8 cellular contexts compared by ENCODE assay signal in the genomic region with DNA sequence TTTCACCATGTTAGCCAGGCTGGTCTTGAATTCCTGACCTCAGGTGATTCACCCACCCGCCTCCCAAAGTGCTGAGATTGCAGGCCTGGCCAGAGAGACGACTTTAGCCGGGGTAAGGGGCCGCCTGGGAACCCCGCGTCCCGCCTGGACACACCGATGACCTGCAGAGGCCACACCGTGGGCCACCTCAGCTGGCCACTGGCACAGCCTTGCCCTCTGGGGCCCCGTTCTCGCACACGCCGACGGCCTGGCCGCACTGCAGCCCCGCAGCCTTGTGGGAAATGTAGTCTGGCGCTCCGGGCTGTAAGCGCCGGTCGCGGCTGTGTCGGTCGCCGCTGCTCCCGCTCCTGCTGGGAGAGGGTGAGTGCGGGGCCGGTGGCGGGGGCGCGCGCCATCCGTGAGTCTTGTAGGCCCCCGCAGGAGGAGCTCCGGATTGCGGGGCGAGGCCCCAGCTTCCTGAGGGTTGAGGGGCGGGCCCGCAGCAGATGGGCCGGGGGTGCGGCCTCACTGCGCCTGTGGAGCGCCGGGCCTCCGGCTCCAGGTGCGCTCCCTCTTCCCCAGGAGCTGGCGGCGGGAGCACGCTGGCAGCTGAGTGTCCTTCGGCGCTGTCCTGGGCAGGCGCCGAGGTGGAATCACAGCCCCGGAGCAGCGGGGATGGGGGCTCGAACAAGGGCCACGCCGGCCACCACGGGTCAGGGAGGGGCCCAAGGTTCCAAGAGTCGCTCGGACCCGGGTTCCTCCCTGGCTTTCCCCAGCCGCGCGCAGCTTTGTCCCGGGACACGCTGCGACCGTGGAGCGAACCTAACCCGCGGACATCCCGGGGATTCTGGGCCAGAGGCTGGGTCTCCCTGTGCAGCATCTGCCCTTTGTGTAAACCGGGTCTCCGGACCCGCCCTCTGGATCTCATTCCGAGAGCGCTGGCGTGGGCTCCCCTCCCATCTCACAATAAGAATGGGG. TPM values are rescaled to one million over a fixed set of nuclear protein-coding genes. Genes with fewer than 3 reads are reported as not detected.
DNase-seq lines count a peak whose midpoint lies in the region; ATAC-seq and TF ChIP-seq lines count a peak whose summit lies in the region.

A gene (plus strand): TSS at position 299 of the 957 bp plus-strand sequence. CDS start 35,401 bp downstream, outside the sequence.

- peak within 1 kb of the TSS; percentile 97 for H3K4me2 ChIP-seq in mesenchymal stem cell (ENCODE audit: low read length, poor library complexity, severe bottlenecking)

- H3K23ac ChIP-seq in mesenchymal stem cell (ENCODE audit: low read length in 2 of 2) = peak within 1 kb of the TSS in 1 of 2 experiments; percentile 14

- H3K27me3 Mint-ChIP-seq in activated CD8-positive, alpha-beta T cell treated with anti-CD3 and anti-CD28 coated beads, Interleukin-2, amount 10 ng/mL, durations not matched to agents 7 days and 5 days (ENCODE audit: low read depth) = no peaks in the 10 kb centered on the region
- H3K27me3 Mint-ChIP-seq in endothelial cell (ENCODE audit: unreplicated experiment) = no peaks in the 10 kb centered on the region
- no peaks in the 10 kb centered on the region for H3K27me3 Mint-ChIP-seq in stimulated activated naive B cell treated with anti-CD40 and anti-IgM and Interleukin-4, amounts not matched to agents 10 μg/mL and 1 μg/mL and 100 μg/mL, for 72 hours

- CTCF ChIA-PET in activated CD8-positive, alpha-beta T cell treated with anti-CD3 and anti-CD28 coated beads, Interleukin-2, amount 10 ng/mL, durations not matched to agents 7 days and 5 days (lab: Charles Lee) = no interaction called here

- H2BK120ac ChIP-seq in mesenchymal stem cell (ENCODE audit: low read depth, low read length) = peak within 1 kb of the TSS; percentile 58

- H3K36me3 Mint-ChIP-seq in activated CD8-positive, alpha-beta T cell treated with anti-CD3 and anti-CD28 coated beads, Interleukin-2, amount 10 ng/mL, durations not matched to agents 7 days and 5 days (ENCODE audit: low read depth) = peaks cover 29% of the 10 kb centered on the region
- peaks cover 19% of the 10 kb centered on the region for H3K36me3 Mint-ChIP-seq in endothelial cell (ENCODE audit: low read depth, unreplicated experiment)
- H3K36me3 Mint-ChIP-seq in stimulated activated naive B cell treated with anti-CD40 and anti-IgM and Interleukin-4, amounts not matched to agents 10 μg/mL and 1 μg/mL and 100 μg/mL, for 72 hours = peaks cover 12 to 31% of the 10 kb centered on the region in 2 donors

- peaks cover 39% of the 10 kb centered on the region for H3K9me3 Mint-ChIP-seq in activated CD8-positive, alpha-beta T cell treated with anti-CD3 and anti-CD28 coated beads, Interleukin-2, amount 10 ng/mL, durations not matched to agents 7 days and 5 days (ENCODE audit: insufficient read depth)
- H3K9me3 Mint-ChIP-seq in endothelial cell (ENCODE audit: unreplicated experiment) = peaks cover 4% of the 10 kb centered on the region
- peaks cover 3 to 6% of the 10 kb centered on the region in 2 donors for H3K9me3 Mint-ChIP-seq in stimulated activated naive B cell treated with anti-CD40 and anti-IgM and Interleukin-4, amounts not matched to agents 10 μg/mL and 1 μg/mL and 100 μg/mL, for 72 hours

- H2BK5ac ChIP-seq in mesenchymal stem cell (ENCODE audit: low read depth, low read length, poor library complexity, severe bottlenecking) = no peak within 1 kb of the TSS

- ATAC-seq in activated CD8-positive, alpha-beta T cell treated with anti-CD3 and anti-CD28 coated beads, Interleukin-2, amount 10 ng/mL, durations not matched to agents 7 days and 5 days = peak; percentile 72
- peak; percentile 96 to 97 for ATAC-seq in stimulated activated naive B cell treated with anti-CD40 and anti-IgM and Interleukin-4, amounts not matched to agents 10 μg/mL and 1 μg/mL and 100 μg/mL, for 72 hours (replicated peaks)
- ATAC-seq in GM19395 (IDR thresholded peaks at IDR 0.05; ENCODE audit: unreplicated experiment) = no peak

- H3K14ac ChIP-seq in mesenchymal stem cell (ENCODE audit: low read length in 2 of 2) = peak within 1 kb of the TSS in 1 of 2 experiments; percentile 83

- no peak within 1 kb of the TSS for H2AK5ac ChIP-seq in mesenchymal stem cell (ENCODE audit: low read length, severe bottlenecking)

- POLR2A ChIA-PET in activated CD8-positive, alpha-beta T cell treated with anti-CD3 and anti-CD28 coated beads, Interleukin-2, amount 10 ng/mL, durations not matched to agents 7 days and 5 days (lab: Charles Lee) = no interaction called here

- H2AFZ ChIP-seq in mesenchymal stem cell (ENCODE audit: low read depth, low read length) = peak within 1 kb of the TSS; percentile 59

- H3K27ac ChIP-seq in mesenchymal stem cell (ENCODE audit: low read length, poor library complexity, severe bottlenecking) = no peak within 1 kb of the TSS

- peak within 1 kb of the TSS; percentile 73 to 80 for H3K4me3 ChIP-seq in mesenchymal stem cell (ENCODE audit: insufficient read depth in 1 of 2, low read depth in 1 of 2, low read length in 2 of 2)

- no peak within 1 kb of the TSS for H2BK12ac ChIP-seq in mesenchymal stem cell (ENCODE audit: low read length in 2 of 2)

- H3K27ac Mint-ChIP-seq in activated CD8-positive, alpha-beta T cell treated with anti-CD3 and anti-CD28 coated beads, Interleukin-2, amount 10 ng/mL, durations not matched to agents 7 days and 5 days = no peak within 1 kb of the TSS
- no peak within 1 kb of the TSS for H3K27ac Mint-ChIP-seq in endothelial cell (ENCODE audit: unreplicated experiment)
- peak within 1 kb of the TSS; percentile 53 for H3K27ac Mint-ChIP-seq in stimulated activated naive B cell treated with anti-CD40 and anti-IgM and Interleukin-4, amounts not matched to agents 10 μg/mL and 1 μg/mL and 100 μg/mL, for 72 hours

- peak within 1 kb of the TSS; percentile 58 for H2BK15ac ChIP-seq in mesenchymal stem cell (ENCODE audit: low read depth, poor library complexity, severe bottlenecking)

- no peak for TF ChIP-seq CTCF in endothelial cell (IDR thresholded peaks at IDR 0.05; ENCODE audit: unreplicated experiment)

- peaks cover 3% of the 10 kb centered on the region for H3K79me1 ChIP-seq in mesenchymal stem cell (replicated peaks; ENCODE audit: low read length, poor library complexity, severe bottlenecking)

- peak; percentile 11 to 47 for DNase-seq in NCI-H1930 (lab: John Stamatoyannopoulos, UW)
- peak; percentile 26 for DNase-seq in activated CD8-positive, alpha-beta T cell treated with anti-CD3 and anti-CD28 coated beads, Interleukin-2, amount 10 ng/mL, durations not matched to agents 7 days and 5 days
- peak; percentile 70 for DNase-seq in endothelial cell (ENCODE audit: low spot score)
- DNase-seq in mesenchymal stem cell = peak; percentile 57
- peak; percentile 40 for DNase-seq in stimulated activated naive B cell treated with anti-CD40 and anti-IgM and Interleukin-4, amounts not matched to agents 10 μg/mL and 1 μg/mL and 100 μg/mL, for 72 hours
- no peak for DNase-seq in GM19238 (ENCODE audit: insufficient read length, low spot score)

- H3K4ac ChIP-seq in mesenchymal stem cell (ENCODE audit: low read depth in 1 of 2, low read length in 2 of 2) = peak within 1 kb of the TSS in 1 of 2 experiments; percentile 60

- no peaks in the 10 kb centered on the region for H3K36me3 ChIP-seq in ES-I3 (ENCODE audit: insufficient read depth, low read length)
- no peaks in the 10 kb centered on the region for H3K36me3 ChIP-seq in mesenchymal stem cell (ENCODE audit: control insufficient read depth in 1 of 2, insufficient read depth in 2 of 2, low read depth in 1 of 2, low read length in 2 of 2)

- no peaks in the 10 kb centered on the region for H3K27me3 ChIP-seq in mesenchymal stem cell (ENCODE audit: control insufficient read depth in 1 of 2, insufficient read depth in 1 of 2, low read length in 2 of 2)

- peak within 1 kb of the TSS; percentile 82 for H3K9ac ChIP-seq in ES-I3 (ENCODE audit: low read depth, low read length)
- H3K9ac ChIP-seq in mesenchymal stem cell (ENCODE audit: low read length) = peak within 1 kb of the TSS; percentile 81

- H3K9me3 ChIP-seq in ES-I3 (ENCODE audit: control insufficient read depth, insufficient read depth, low read length) = no peaks in the 10 kb centered on the region
- H3K9me3 ChIP-seq in mesenchymal stem cell (ENCODE audit: control insufficient read depth, low read length) = peaks cover 18% of the 10 kb centered on the region

- peak within 1 kb of the TSS; percentile 31 to 88 for H3K18ac ChIP-seq in mesenchymal stem cell (ENCODE audit: low read depth in 1 of 2, low read length in 2 of 2)

- no peaks in the 10 kb centered on the region for H3K4me1 ChIP-seq in ES-I3 (ENCODE audit: insufficient read depth, low read length)
- peaks cover 2% of the 10 kb centered on the region for H3K4me1 ChIP-seq in mesenchymal stem cell (ENCODE audit: control insufficient read depth, insufficient read depth, low read depth, low read length)

- H4K91ac ChIP-seq in mesenchymal stem cell (ENCODE audit: low read length) = no peak within 1 kb of the TSS

- peak within 1 kb of the TSS; percentile 43 for H3K4me3 Mint-ChIP-seq in activated CD8-positive, alpha-beta T cell treated with anti-CD3 and anti-CD28 coated beads, Interleukin-2, amount 10 ng/mL, durations not matched to agents 7 days and 5 days
- H3K4me3 Mint-ChIP-seq in endothelial cell (ENCODE audit: unreplicated experiment) = peak within 1 kb of the TSS; percentile 93
- peak within 1 kb of the TSS; percentile 83 to 89 for H3K4me3 Mint-ChIP-seq in stimulated activated naive B cell treated with anti-CD40 and anti-IgM and Interleukin-4, amounts not matched to agents 10 μg/mL and 1 μg/mL and 100 μg/mL, for 72 hours

- 2% methylated on average over 65 of the region's 79 CpGs for WGBS in mesenchymal stem cell

- peak within 1 kb of the TSS; percentile 86 for H4K8ac ChIP-seq in mesenchymal stem cell (ENCODE audit: low read length)

- H3K4me1 Mint-ChIP-seq in activated CD8-positive, alpha-beta T cell treated with anti-CD3 and anti-CD28 coated beads, Interleukin-2, amount 10 ng/mL, durations not matched to agents 7 days and 5 days (ENCODE audit: low read depth) = peaks cover 4% of the 10 kb centered on the region
- peaks cover 3% of the 10 kb centered on the region for H3K4me1 Mint-ChIP-seq in endothelial cell (ENCODE audit: unreplicated experiment)
- peaks cover 4 to 13% of the 10 kb centered on the region in 2 donors for H3K4me1 Mint-ChIP-seq in stimulated activated naive B cell treated with anti-CD40 and anti-IgM and Interleukin-4, amounts not matched to agents 10 μg/mL and 1 μg/mL and 100 μg/mL, for 72 hours

RNA-seq across cellular contexts. Expression of the gene that starts here (rescaled TPM):
- total RNA-seq in activated CD8-positive, alpha-beta T cell treated with anti-CD3 and anti-CD28 coated beads, Interleukin-2, amount 10 ng/mL, durations not matched to agents 7 days and 5 days = under 1 TPM; 0.21 to 0.26 TPM
- 2.8 TPM for total RNA-seq in endothelial cell (ENCODE audit: unreplicated experiment)
- polyA plus RNA-seq in mesenchymal stem cell (2013, experiment 1 of 2) = 0.17 TPM
- 0.19 TPM for polyA plus RNA-seq in mesenchymal stem cell (2013, experiment 2 of 2)

Comparison
In these comparisons a context has a peak if more than half of its experiments do, and no peak if none do; other contexts are left out.
1. Peak in DNase-seq and ATAC-seq in activated CD8-positive, alpha-beta T cell treated with anti-CD3 and anti-CD28 coated beads, Interleukin-2, amount 10 ng/mL, durations not matched to agents 7 days and 5 days; RNA of the gene not detected or under 1 TPM.
2. H3K4me3 Mint-ChIP-seq: peak in every context shown above with its lines; median percentile 93 in endothelial cell; 86 in stimulated activated naive B cell treated with anti-CD40 and anti-IgM and Interleukin-4, amounts not matched to agents 10 μg/mL and 1 μg/mL and 100 μg/mL, for 72 hours; 43 in activated CD8-positive, alpha-beta T cell treated with anti-CD3 and anti-CD28 coated beads, Interleukin-2, amount 10 ng/mL, durations not matched to agents 7 days and 5 days.